17 cellular contexts compared by ENCODE assay signal in genomic region chr18:11658019-11658418, GRCh38. TPM values are rescaled to one million over a fixed set of nuclear protein-coding genes. Genes with fewer than 3 reads are reported as not detected.
DNase-seq lines count a peak whose midpoint lies in the region; ATAC-seq and TF ChIP-seq lines count a peak whose summit lies in the region.
"Had no signal": no experiment of that assay in that cellular context is flagged by ENCODE, and none has a peak within 500 bp of the region (broad histone marks: within the 10 kb centered on the region; RNA-seq: fewer than 3 reads in every experiment).

No MANE protein-coding gene starts in this region.

- H3K9me3 Mint-ChIP-seq in activated CD8-positive, alpha-beta memory T cell treated with anti-CD3 and anti-CD28 coated beads, Interleukin-2, amount 10 ng/mL, durations not matched to agents 7 days and 5 days (ENCODE audit: low read depth), result no peaks in the 10 kb centered on the region
- H3K9me3 Mint-ChIP-seq in glutamatergic neuron (ENCODE audit: unreplicated experiment) (no peaks in the 10 kb centered on the region), nephron progenitor cell (no peaks in the 10 kb centered on the region)
- H3K9me3 Mint-ChIP-seq: CD14-positive monocyte, H9 had no signal

- ATAC-seq in activated CD8-positive, alpha-beta memory T cell treated with anti-CD3 and anti-CD28 coated beads, Interleukin-2, amount 10 ng/mL, durations not matched to agents 7 days and 5 days, result no peak
- no peak for ATAC-seq in HG03520 (IDR thresholded peaks at IDR 0.05; ENCODE audit: unreplicated experiment)
- no peak for ATAC-seq in GM21529 (IDR thresholded peaks at IDR 0.05; ENCODE audit: unreplicated experiment)
- no peak for ATAC-seq in HG03108 (IDR thresholded peaks at IDR 0.05; ENCODE audit: unreplicated experiment)

- peak; percentile 7 for DNase-seq in activated CD8-positive, alpha-beta memory T cell treated with anti-CD3 and anti-CD28 coated beads, Interleukin-2, amount 10 ng/mL, durations not matched to agents 7 days and 5 days
- DNase-seq in activated CD8-positive, alpha-beta memory T cell treated with anti-CD3 and anti-CD28 coated beads, Interleukin-2, amount 50 U/mL, for 4 hours, result no peak
- DNase-seq in glutamatergic neuron (no peak), nephron progenitor cell (no peak)
- DNase-seq: 8988T; Calu3; CD4-positive, alpha-beta memory T cell; DMS79 treated with DMSO at 0.1 percent for 48 hours; GF-D8 had no signal

- no peaks in the 10 kb centered on the region for H3K4me1 Mint-ChIP-seq in activated CD8-positive, alpha-beta memory T cell treated with anti-CD3 and anti-CD28 coated beads, Interleukin-2, amount 10 ng/mL, durations not matched to agents 7 days and 5 days
- H3K4me1 Mint-ChIP-seq in glutamatergic neuron (ENCODE audit: low read depth, unreplicated experiment), result peaks cover 5% of the 10 kb centered on the region
- H3K4me1 Mint-ChIP-seq in nephron progenitor cell, result peaks cover 29% of the 10 kb centered on the region

- no peaks in the 10 kb centered on the region for H3K36me3 Mint-ChIP-seq in activated CD8-positive, alpha-beta memory T cell treated with anti-CD3 and anti-CD28 coated beads, Interleukin-2, amount 10 ng/mL, durations not matched to agents 7 days and 5 days
- H3K36me3 Mint-ChIP-seq in glutamatergic neuron (ENCODE audit: unreplicated experiment) (no peaks in the 10 kb centered on the region), nephron progenitor cell (ENCODE audit: low read depth) (no peaks in the 10 kb centered on the region)
- H3K36me3 Mint-ChIP-seq: CD14-positive monocyte; CD4-positive, alpha-beta memory T cell had no signal

- H3K27me3 Mint-ChIP-seq in activated CD8-positive, alpha-beta memory T cell treated with anti-CD3 and anti-CD28 coated beads, Interleukin-2, amount 10 ng/mL, durations not matched to agents 7 days and 5 days, result peaks cover 22% of the 10 kb centered on the region
- peaks cover 4% of the 10 kb centered on the region for H3K27me3 Mint-ChIP-seq in glutamatergic neuron (ENCODE audit: unreplicated experiment)
- H3K27me3 Mint-ChIP-seq in nephron progenitor cell (ENCODE audit: low read depth, poor library complexity), result peaks cover 34% of the 10 kb centered on the region

- no peak overlapping the region for H3K27ac Mint-ChIP-seq in activated CD8-positive, alpha-beta memory T cell treated with anti-CD3 and anti-CD28 coated beads, Interleukin-2, amount 10 ng/mL, durations not matched to agents 7 days and 5 days
- H3K27ac Mint-ChIP-seq in glutamatergic neuron (ENCODE audit: unreplicated experiment) (peak overlapping the region; percentile 8), nephron progenitor cell (peak overlapping the region; percentile 4)
- H3K27ac Mint-ChIP-seq: CD14-positive monocyte; CD4-positive, alpha-beta memory T cell; H9 had no signal

- TF ChIP-seq CTCF in glutamatergic neuron (IDR thresholded peaks at IDR 0.05; ENCODE audit: partially characterized antibody, unreplicated experiment), result no peak
- no peak for TF ChIP-seq CTCF in nephron progenitor cell (IDR thresholded peaks at IDR 0.05)

- CTCF ChIA-PET in activated CD8-positive, alpha-beta memory T cell treated with anti-CD3 and anti-CD28 coated beads, Interleukin-2, amount 10 ng/mL, durations not matched to agents 7 days and 5 days (lab: Charles Lee), result interaction anchor here (3.8 kb wide), 1 partner anchor 381 kb away, joined by 15 read pairs; no protein-coding TSS in a partner anchor

- H3K4me3 Mint-ChIP-seq in activated CD8-positive, alpha-beta memory T cell treated with anti-CD3 and anti-CD28 coated beads, Interleukin-2, amount 10 ng/mL, durations not matched to agents 7 days and 5 days, result no peak overlapping the region
- H3K4me3 Mint-ChIP-seq in glutamatergic neuron (ENCODE audit: unreplicated experiment) (no peak overlapping the region), nephron progenitor cell (no peak overlapping the region)
- H3K4me3 Mint-ChIP-seq: CD14-positive monocyte; CD4-positive, alpha-beta memory T cell; H9 had no signal

RNA-seq across cellular contexts. Expression of gene GNAL, which starts 31.0 kb away (rescaled TPM):
- total RNA-seq in activated CD8-positive, alpha-beta memory T cell treated with anti-CD3 and anti-CD28 coated beads, Interleukin-2, amount 10 ng/mL, durations not matched to agents 7 days and 5 days, result under 1 TPM in 1 of 2 experiments, not detected in 1; 0.52 TPM
- 52.5 TPM for total RNA-seq in glutamatergic neuron (ENCODE audit: unreplicated experiment)

RNA-seq across cellular contexts. Expression of gene SLC35G4, which starts 48.6 kb away (rescaled TPM):
- total RNA-seq in activated CD8-positive, alpha-beta memory T cell treated with anti-CD3 and anti-CD28 coated beads, Interleukin-2, amount 10 ng/mL, durations not matched to agents 7 days and 5 days, result not detected
- not detected for total RNA-seq in glutamatergic neuron (ENCODE audit: unreplicated experiment)
- total RNA-seq: A673; Calu3; CD4-positive, alpha-beta memory T cell; H1; H9; HT-29 had no signal

Comparison
In these comparisons a context has a peak if more than half of its experiments do, and no peak if none do; other contexts are left out.
1. RNA of gene GNAL, which starts 31.0 kb away (total RNA-seq): 52.5 TPM in glutamatergic neuron (single experiment); 0.52 TPM in activated CD8-positive, alpha-beta memory T cell treated with anti-CD3 and anti-CD28 coated beads, Interleukin-2, amount 10 ng/mL, durations not matched to agents 7 days and 5 days; every median in the first group is over 10 times any median in the second.